ENCODE assay signal across 25 cellular contexts in the genomic region with DNA sequence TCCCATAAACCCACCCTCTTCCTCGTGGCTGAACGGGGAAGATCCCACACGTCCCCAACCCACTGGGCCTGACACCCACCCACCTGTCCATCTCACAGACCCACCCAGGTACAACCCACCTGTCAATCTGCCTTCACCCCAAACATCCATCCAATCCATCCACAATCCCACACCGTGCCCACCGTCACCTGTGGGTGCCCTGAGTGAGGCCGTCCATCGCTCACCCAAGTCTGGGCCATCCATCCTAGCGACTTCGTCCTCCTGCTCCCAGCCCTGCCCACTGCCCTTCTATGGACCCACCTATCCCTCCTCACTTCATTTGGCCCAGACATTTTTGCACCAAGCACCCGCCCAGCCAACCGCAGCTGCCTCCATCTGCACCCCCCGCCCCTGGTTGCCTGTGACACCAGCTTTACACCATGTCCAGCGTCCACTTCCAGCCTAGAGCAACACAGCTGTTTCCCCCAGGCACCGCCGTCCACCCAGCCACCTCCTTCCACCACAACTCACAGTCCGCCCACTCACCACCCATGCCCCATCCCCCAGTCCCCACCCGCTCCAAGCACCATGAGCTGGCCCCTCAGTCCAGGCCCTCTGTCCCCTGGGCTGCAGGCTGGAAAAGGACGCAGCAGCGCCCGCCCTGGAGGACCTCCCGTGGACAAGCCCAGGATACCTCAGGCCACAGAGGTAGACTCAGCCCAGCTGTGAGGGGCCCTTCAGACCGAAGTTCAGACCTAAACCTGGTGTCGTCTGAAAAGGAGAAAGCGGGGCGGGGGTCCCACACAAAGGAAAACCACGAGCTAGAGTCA. TPM values are rescaled to one million over a fixed set of nuclear protein-coding genes. Genes with fewer than 3 reads are reported as not detected.
A peak's percentile ranks its signal among the peaks of the same experiment; 100 is the strongest.
DNase-seq lines count a peak whose midpoint lies in the region; ATAC-seq and TF ChIP-seq lines count a peak whose summit lies in the region.
"Had no signal": no experiment of that assay in that cellular context is flagged by ENCODE, and none has a peak within 500 bp of the region (broad histone marks: within the 10 kb centered on the region; RNA-seq: fewer than 3 reads in every experiment).

No MANE protein-coding gene starts in this region.

- H3K27me3 ChIP-seq in lower lobe of right lung (ENCODE audit: low read depth), result peaks cover 28% of the 10 kb centered on the region
- H3K27me3 ChIP-seq: foreskin keratinocyte, uterus had no signal

- no peaks in the 10 kb centered on the region for H3K9me3 ChIP-seq in lower lobe of right lung
- H3K9me3 ChIP-seq: A549, MG63, uterus had no signal

- H3K27ac Mint-ChIP-seq in activated naive CD4-positive, alpha-beta T cell treated with anti-CD3 and anti-CD28 coated beads, Interleukin-2, amount 10 ng/mL, durations not matched to agents 7 days and 5 days, result no peak overlapping the region
- H3K27ac Mint-ChIP-seq in activated naive CD4-positive, alpha-beta T cell treated with anti-CD3 and anti-CD28 coated beads, Interleukin-2, amount 50 U/mL, for 72 hours, result no peak overlapping the region
- no peak overlapping the region for H3K27ac Mint-ChIP-seq in activated B cell treated with CpG ODN at 0.5 μM for 24 hours
- H3K27ac Mint-ChIP-seq in stimulated activated naive B cell treated with anti-CD40 and anti-IgM and Interleukin-4, amounts not matched to agents 10 μg/mL and 1 μg/mL and 100 μg/mL, for 72 hours, result peak overlapping the region; percentile 33
- H3K27ac Mint-ChIP-seq: activated CD4-positive, alpha-beta T cell treated with anti-CD3 and anti-CD28 coated beads, Interleukin-2, amount 10 ng/mL, durations not matched to agents 24 days and 14 days had no signal

- CTCF ChIA-PET in activated naive CD4-positive, alpha-beta T cell treated with anti-CD3 and anti-CD28 coated beads, Interleukin-2, amount 10 ng/mL, durations not matched to agents 7 days and 5 days (lab: Charles Lee), result no interaction called here
- CTCF ChIA-PET in activated B cell treated with CpG ODN at 0.5 μM for 24 hours (lab: Charles Lee), result no interaction called here

- no peaks in the 10 kb centered on the region for H3K4me1 ChIP-seq in lower lobe of right lung
- H3K4me1 ChIP-seq: A549, foreskin keratinocyte, uterus had no signal

- H3K36me3 Mint-ChIP-seq in activated naive CD4-positive, alpha-beta T cell treated with anti-CD3 and anti-CD28 coated beads, Interleukin-2, amount 10 ng/mL, durations not matched to agents 7 days and 5 days, result no peaks in the 10 kb centered on the region
- no peaks in the 10 kb centered on the region for H3K36me3 Mint-ChIP-seq in activated naive CD4-positive, alpha-beta T cell treated with anti-CD3 and anti-CD28 coated beads, Interleukin-2, amount 50 U/mL, for 72 hours
- no peaks in the 10 kb centered on the region for H3K36me3 Mint-ChIP-seq in activated B cell treated with CpG ODN at 0.5 μM for 24 hours (ENCODE audit: low read depth)
- no peaks in the 10 kb centered on the region for H3K36me3 Mint-ChIP-seq in stimulated activated naive B cell treated with anti-CD40 and anti-IgM and Interleukin-4, amounts not matched to agents 10 μg/mL and 1 μg/mL and 100 μg/mL, for 72 hours

- DNase-seq in activated naive CD4-positive, alpha-beta T cell treated with anti-CD3 and anti-CD28 coated beads, Interleukin-2, amount 10 ng/mL, durations not matched to agents 7 days and 5 days, result peak; percentile 17
- DNase-seq in activated naive CD4-positive, alpha-beta T cell treated with anti-CD3 and anti-CD28 coated beads, Interleukin-2, amount 50 U/mL, for 72 hours (ENCODE audit: low spot score in 2 of 2), result no peak
- DNase-seq in activated B cell treated with CpG ODN at 0.5 μM for 24 hours (peak; percentile 11), lower lobe of right lung (peak; percentile 42), HK-2 (ENCODE audit: unreplicated experiment) (no peak), hypothalamus (lab: John Stamatoyannopoulos, UW) (no peak), middle frontal gyrus (ENCODE audit: extremely low spot score, low spot score) (no peak)
- no peak for DNase-seq in stimulated activated naive B cell treated with anti-CD40 and anti-IgM and Interleukin-4, amounts not matched to agents 10 μg/mL and 1 μg/mL and 100 μg/mL, for 72 hours
- DNase-seq: activated CD4-positive, alpha-beta T cell treated with anti-CD3 and anti-CD28 coated beads, Interleukin-2, amount 10 ng/mL, durations not matched to agents 24 days and 14 days; activated gamma-delta T cell treated with Interleukin-2 at 50 U/mL for 16 hours; amygdala; C1 segment of cervical spinal cord; caudate nucleus; erythroblast; foreskin keratinocyte; MG63; midbrain; NCI-H748 treated with DMSO at 0.1 percent for 48 hours; nucleus accumbens; retina; SHP77 treated with DMSO at 0.1 percent for 48 hours; uterus had no signal

- H3K4me1 Mint-ChIP-seq in activated naive CD4-positive, alpha-beta T cell treated with anti-CD3 and anti-CD28 coated beads, Interleukin-2, amount 10 ng/mL, durations not matched to agents 7 days and 5 days, result peaks cover 2% of the 10 kb centered on the region
- no peaks in the 10 kb centered on the region for H3K4me1 Mint-ChIP-seq in activated B cell treated with CpG ODN at 0.5 μM for 24 hours
- peaks cover 13 to 44% of the 10 kb centered on the region in 2 donors for H3K4me1 Mint-ChIP-seq in stimulated activated naive B cell treated with anti-CD40 and anti-IgM and Interleukin-4, amounts not matched to agents 10 μg/mL and 1 μg/mL and 100 μg/mL, for 72 hours

- no peak overlapping the region for H3K4me3 Mint-ChIP-seq in activated naive CD4-positive, alpha-beta T cell treated with anti-CD3 and anti-CD28 coated beads, Interleukin-2, amount 10 ng/mL, durations not matched to agents 7 days and 5 days
- H3K4me3 Mint-ChIP-seq in activated B cell treated with CpG ODN at 0.5 μM for 24 hours, result no peak overlapping the region
- H3K4me3 Mint-ChIP-seq in stimulated activated naive B cell treated with anti-CD40 and anti-IgM and Interleukin-4, amounts not matched to agents 10 μg/mL and 1 μg/mL and 100 μg/mL, for 72 hours, result no peak overlapping the region
- H3K4me3 Mint-ChIP-seq: activated CD4-positive, alpha-beta T cell treated with anti-CD3 and anti-CD28 coated beads, Interleukin-2, amount 10 ng/mL, durations not matched to agents 24 days and 14 days had no signal

- H3K27me3 Mint-ChIP-seq in activated naive CD4-positive, alpha-beta T cell treated with anti-CD3 and anti-CD28 coated beads, Interleukin-2, amount 10 ng/mL, durations not matched to agents 7 days and 5 days, result peaks cover 51% of the 10 kb centered on the region
- peaks cover 20% of the 10 kb centered on the region for H3K27me3 Mint-ChIP-seq in activated B cell treated with CpG ODN at 0.5 μM for 24 hours
- H3K27me3 Mint-ChIP-seq in stimulated activated naive B cell treated with anti-CD40 and anti-IgM and Interleukin-4, amounts not matched to agents 10 μg/mL and 1 μg/mL and 100 μg/mL, for 72 hours, result peaks cover 28 to 48% of the 10 kb centered on the region in 2 donors

- no peak overlapping the region for H3K27ac ChIP-seq in lower lobe of right lung
- H3K27ac ChIP-seq: A549, foreskin keratinocyte, uterus had no signal

- TF ChIP-seq CTCF in activated B cell treated with CpG ODN at 0.5 μM for 24 hours (IDR thresholded peaks at IDR 0.05), result no peak
- TF ChIP-seq CTCF in lower lobe of right lung (IDR thresholded peaks at IDR 0.05), result no peak

- H3K4me3 ChIP-seq in lower lobe of right lung, result no peak overlapping the region
- H3K4me3 ChIP-seq: A549, MG63, uterus had no signal

- no peak for ATAC-seq in activated naive CD4-positive, alpha-beta T cell treated with anti-CD3 and anti-CD28 coated beads, Interleukin-2, amount 50 U/mL, for 72 hours
- ATAC-seq in activated B cell treated with CpG ODN at 0.5 μM for 24 hours (ENCODE audit: low read depth) (no peak), lower lobe of right lung (no peak)
- no peak for ATAC-seq in stimulated activated naive B cell treated with anti-CD40 and anti-IgM and Interleukin-4, amounts not matched to agents 10 μg/mL and 1 μg/mL and 100 μg/mL, for 72 hours (replicated peaks)
- ATAC-seq: A549, foreskin keratinocyte had no signal

- intact Hi-C loops in activated B cell treated with CpG ODN at 0.5 μM for 24 hours (cut with micrococcal nuclease) (no loop called here), lower lobe of right lung (cut with DNase I) (no loop called here)

- POLR2A ChIA-PET in activated B cell treated with CpG ODN at 0.5 μM for 24 hours (lab: Charles Lee), result no interaction called here

- no peaks in the 10 kb centered on the region for H3K9me3 Mint-ChIP-seq in activated naive CD4-positive, alpha-beta T cell treated with anti-CD3 and anti-CD28 coated beads, Interleukin-2, amount 10 ng/mL, durations not matched to agents 7 days and 5 days
- no peaks in the 10 kb centered on the region for H3K9me3 Mint-ChIP-seq in activated naive CD4-positive, alpha-beta T cell treated with anti-CD3 and anti-CD28 coated beads, Interleukin-2, amount 50 U/mL, for 72 hours
- no peaks in the 10 kb centered on the region for H3K9me3 Mint-ChIP-seq in activated B cell treated with CpG ODN at 0.5 μM for 24 hours
- H3K9me3 Mint-ChIP-seq in stimulated activated naive B cell treated with anti-CD40 and anti-IgM and Interleukin-4, amounts not matched to agents 10 μg/mL and 1 μg/mL and 100 μg/mL, for 72 hours, result no peaks in the 10 kb centered on the region
- H3K9me3 Mint-ChIP-seq: activated CD4-positive, alpha-beta T cell treated with anti-CD3 and anti-CD28 coated beads, Interleukin-2, amount 10 ng/mL, durations not matched to agents 24 days and 14 days had no signal

- H3K36me3 ChIP-seq in lower lobe of right lung, result no peaks in the 10 kb centered on the region
- H3K36me3 ChIP-seq: MG63, uterus had no signal

RNA-seq across cellular contexts. Expression of gene TTLL10, which starts 7.7 kb away (rescaled TPM):
- not detected for total RNA-seq in activated naive CD4-positive, alpha-beta T cell treated with anti-CD3 and anti-CD28 coated beads, Interleukin-2, amount 50 U/mL, for 72 hours
- total RNA-seq in activated B cell treated with CpG ODN at 0.5 μM for 24 hours (0.16 TPM in 1 of 2 replicates, not detected in the other), lower lobe of right lung (6.6 TPM)
- total RNA-seq: activated CD4-positive, alpha-beta T cell treated with anti-CD3 and anti-CD28 coated beads, Interleukin-2, amount 10 ng/mL, durations not matched to agents 24 days and 14 days; foreskin keratinocyte; kidney epithelial cell; OCI-LY7 had no signal

RNA-seq across cellular contexts. Expression of gene TNFRSF18, which starts 25.1 kb away (rescaled TPM):
- 100 to 1,000 TPM in 1 of 2 donors, 10 to 100 TPM in 1; 43.6 to 250 TPM for total RNA-seq in activated naive CD4-positive, alpha-beta T cell treated with anti-CD3 and anti-CD28 coated beads, Interleukin-2, amount 50 U/mL, for 72 hours
- total RNA-seq in activated B cell treated with CpG ODN at 0.5 μM for 24 hours, result 36.7 and 37.5 TPM in 2 replicates
- 0.47 TPM for total RNA-seq in lower lobe of right lung
- total RNA-seq: OCI-LY7 had no signal

RNA-seq across cellular contexts. Expression of gene TNFRSF4, which starts 32.6 kb away (rescaled TPM):
- 100 to 1,000 TPM; 166 to 176 TPM for total RNA-seq in activated naive CD4-positive, alpha-beta T cell treated with anti-CD3 and anti-CD28 coated beads, Interleukin-2, amount 50 U/mL, for 72 hours
- total RNA-seq in activated B cell treated with CpG ODN at 0.5 μM for 24 hours, result 0.86 and 1.1 TPM in 2 replicates
- 3.0 TPM for total RNA-seq in lower lobe of right lung
- total RNA-seq: foreskin keratinocyte had no signal

RNA-seq across cellular contexts. Expression of gene SDF4, which starts 50.5 kb away (rescaled TPM):
- 100 to 1,000 TPM in 1 of 2 donors, 10 to 100 TPM in 1; 68.4 to 144 TPM for total RNA-seq in activated naive CD4-positive, alpha-beta T cell treated with anti-CD3 and anti-CD28 coated beads, Interleukin-2, amount 50 U/mL, for 72 hours
- total RNA-seq in activated B cell treated with CpG ODN at 0.5 μM for 24 hours, result 94.4 and 97.9 TPM in 2 replicates
- total RNA-seq in lower lobe of right lung, result 127 TPM

RNA-seq across cellular contexts. Expression of gene B3GALT6, which starts 50.7 kb away (rescaled TPM):
- 10 to 100 TPM in 1 of 2 donors, 1 to 10 TPM in 1; 9.0 to 12.5 TPM for total RNA-seq in activated naive CD4-positive, alpha-beta T cell treated with anti-CD3 and anti-CD28 coated beads, Interleukin-2, amount 50 U/mL, for 72 hours
- 20.9 and 22.1 TPM in 2 replicates for total RNA-seq in activated B cell treated with CpG ODN at 0.5 μM for 24 hours
- total RNA-seq in lower lobe of right lung, result 13.7 TPM

Comparison
In these comparisons a context has a peak if more than half of its experiments do, and no peak if none do; other contexts are left out.
1. DNase-seq: peak in activated naive CD4-positive, alpha-beta T cell treated with anti-CD3 and anti-CD28 coated beads, Interleukin-2, amount 10 ng/mL, durations not matched to agents 7 days and 5 days (single experiment), activated B cell treated with CpG ODN at 0.5 μM for 24 hours (single experiment) and lower lobe of right lung (single experiment); none in activated naive CD4-positive, alpha-beta T cell treated with anti-CD3 and anti-CD28 coated beads, Interleukin-2, amount 50 U/mL, for 72 hours (0 of 2), stimulated activated naive B cell treated with anti-CD40 and anti-IgM and Interleukin-4, amounts not matched to agents 10 μg/mL and 1 μg/mL and 100 μg/mL, for 72 hours (single experiment), HK-2 (single experiment), hypothalamus (0 of 51) and middle frontal gyrus (single experiment).
2. RNA of gene TNFRSF18, which starts 25.1 kb away (total RNA-seq): 43.6 to 250 TPM in activated naive CD4-positive, alpha-beta T cell treated with anti-CD3 and anti-CD28 coated beads, Interleukin-2, amount 50 U/mL, for 72 hours and 36.7 to 37.5 TPM in activated B cell treated with CpG ODN at 0.5 μM for 24 hours; 0.47 TPM in lower lobe of right lung (single experiment); every median in the first group is over 10 times any median in the second.
3. RNA of gene TNFRSF4, which starts 32.6 kb away (total RNA-seq): 166 to 176 TPM in activated naive CD4-positive, alpha-beta T cell treated with anti-CD3 and anti-CD28 coated beads, Interleukin-2, amount 50 U/mL, for 72 hours; 3.0 TPM in lower lobe of right lung (single experiment) and 0.86 to 1.1 TPM in activated B cell treated with CpG ODN at 0.5 μM for 24 hours; every median in the first group is over 10 times any median in the second.